26 cellular contexts compared by ENCODE assay signal in genomic region chr7:2573747-2574146, GRCh38. TPM values are rescaled to one million over a fixed set of nuclear protein-coding genes. Genes with fewer than 3 reads are reported as not detected.
DNase-seq lines count a peak whose midpoint lies in the region; ATAC-seq, FAIRE-seq and TF ChIP-seq lines count a peak whose summit lies in the region.
"Had no signal": no experiment of that assay in that cellular context is flagged by ENCODE, and none has a peak within 500 bp of the region (broad histone marks: within the 10 kb centered on the region; RNA-seq: fewer than 3 reads in every experiment).

No MANE protein-coding gene starts in this region.

- no TSS peak for BruUV-seq in HepG2 (replicated peaks; lab: Mats Ljungman, UMichigan)

- H3K4me1 ChIP-seq in keratinocyte (ENCODE audit: control insufficient read depth, extremely low read depth, insufficient read depth, low read length), result peaks cover 10% of the 10 kb centered on the region
- H3K4me1 ChIP-seq in HepG2 (ENCODE audit: insufficient read depth, low read length), result no peaks in the 10 kb centered on the region
- H3K4me1 ChIP-seq in colonic mucosa, result no peaks in the 10 kb centered on the region
- H3K4me1 ChIP-seq: HAP-1 had no signal

- H2AFZ ChIP-seq in keratinocyte (ENCODE audit: control insufficient read depth, low read length), result no peak overlapping the region
- H2AFZ ChIP-seq in HepG2 (ENCODE audit: low read length), result no peak overlapping the region

- no peaks in the 10 kb centered on the region for H3K27me3 Mint-ChIP-seq in activated naive CD8-positive, alpha-beta T cell treated with anti-CD3 and anti-CD28 coated beads, Interleukin-2, amount 50 U/mL, for 24 hours
- H3K27me3 Mint-ChIP-seq in activated naive CD8-positive, alpha-beta T cell treated with anti-CD3 and anti-CD28 coated beads for 36 hours, result no peaks in the 10 kb centered on the region

- TF ChIP-seq CTCF in keratinocyte (optimal IDR thresholded peaks at IDR 0.05 in 1 of 3, IDR thresholded peaks at IDR 0.05 in 1 of 3, conservative IDR thresholded peaks at IDR 0.05 in 1 of 3; ENCODE audit: extremely low read depth in 1 of 3, insufficient read depth in 2 of 3, low read length in 3 of 3) (no peak), HepG2 (CRISPR knock-in tag; IDR thresholded peaks at IDR 0.05) (no peak), colonic mucosa (IDR thresholded peaks at IDR 0.05) (no peak)

- WGBS in HepG2 (ENCODE audit: low lambda C conversion rate), result 99% methylated on average over 6 of the region's 8 CpGs

- no peak for TF ChIP-seq EP300 in HepG2 (IDR thresholded peaks at IDR 0.05; ENCODE audit: low read depth in 2 of 2, low read length in 2 of 2)
- no peak for TF ChIP-seq EP300 in HepG2 (CRISPR knock-in tag; IDR thresholded peaks at IDR 0.05; ENCODE audit: borderline replicate concordance)

- no peaks in the 10 kb centered on the region for H3K9me3 ChIP-seq in keratinocyte (ENCODE audit: control insufficient read depth, low read depth, low read length)
- no peaks in the 10 kb centered on the region for H3K9me3 ChIP-seq in HepG2 (ENCODE audit: low read length)
- no peaks in the 10 kb centered on the region for H3K9me3 ChIP-seq in colonic mucosa
- H3K9me3 ChIP-seq: HAP-1 had no signal

- H3K36me3 ChIP-seq in keratinocyte (ENCODE audit: control insufficient read depth in 2 of 2, extremely low read depth in 1 of 2, insufficient read depth in 2 of 2, low read length in 2 of 2) (peaks cover 11 to 12% of the 10 kb centered on the region in 2 experiments), HepG2 (replicated peaks in 1 of 2; ENCODE audit: control insufficient read depth in 1 of 2, insufficient read depth in 2 of 2, low read length in 2 of 2) (no peaks in the 10 kb centered on the region), colonic mucosa (no peaks in the 10 kb centered on the region)
- H3K36me3 ChIP-seq: HAP-1 had no signal

- H3K27ac Mint-ChIP-seq in activated naive CD8-positive, alpha-beta T cell treated with anti-CD3 and anti-CD28 coated beads, Interleukin-2, amount 50 U/mL, for 24 hours, result no peak overlapping the region
- no peak overlapping the region for H3K27ac Mint-ChIP-seq in activated naive CD8-positive, alpha-beta T cell treated with anti-CD3 and anti-CD28 coated beads for 36 hours

- in situ Hi-C loops in HepG2 (cut with HindIII; ENCODE audit: extremely low pct_ligation_motif_present, low pct_unique_long_range_greater_than_20kb), result no loop called here

- H3K36me3 Mint-ChIP-seq in activated naive CD8-positive, alpha-beta T cell treated with anti-CD3 and anti-CD28 coated beads, Interleukin-2, amount 50 U/mL, for 24 hours (ENCODE audit: low read depth), result peaks cover 4% of the 10 kb centered on the region
- H3K36me3 Mint-ChIP-seq in activated naive CD8-positive, alpha-beta T cell treated with anti-CD3 and anti-CD28 coated beads for 36 hours, result no peaks in the 10 kb centered on the region

- peak; percentile 13 for FAIRE-seq in keratinocyte (lab: Jason Lieb, UNC)
- no peak for FAIRE-seq in HepG2 (lab: Jason Lieb, UNC)

- no peak overlapping the region for H3K4me3 Mint-ChIP-seq in activated naive CD8-positive, alpha-beta T cell treated with anti-CD3 and anti-CD28 coated beads, Interleukin-2, amount 50 U/mL, for 24 hours
- H3K4me3 Mint-ChIP-seq in activated naive CD8-positive, alpha-beta T cell treated with anti-CD3 and anti-CD28 coated beads for 36 hours, result no peak overlapping the region
- H3K4me3 Mint-ChIP-seq: CD14-positive monocyte had no signal

- no peaks in the 10 kb centered on the region for H3K9me3 Mint-ChIP-seq in activated naive CD8-positive, alpha-beta T cell treated with anti-CD3 and anti-CD28 coated beads, Interleukin-2, amount 50 U/mL, for 24 hours
- no peaks in the 10 kb centered on the region for H3K9me3 Mint-ChIP-seq in activated naive CD8-positive, alpha-beta T cell treated with anti-CD3 and anti-CD28 coated beads for 36 hours

- H3K27ac ChIP-seq in keratinocyte (ENCODE audit: control insufficient read depth, insufficient read depth, low read length) (no peak overlapping the region), HepG2 (ENCODE audit: extremely low read length, insufficient read depth, low read length) (no peak overlapping the region), colonic mucosa (no peak overlapping the region)
- H3K27ac ChIP-seq: 22Rv1, RWPE1, SK-N-MC had no signal

- H3K4me2 ChIP-seq in keratinocyte (ENCODE audit: control insufficient read depth, extremely low read depth, insufficient read depth, low read depth, low read length) (no peak overlapping the region), HepG2 (ENCODE audit: low read depth, low read length) (no peak overlapping the region)

- H3K79me2 ChIP-seq in keratinocyte (ENCODE audit: control insufficient read depth, insufficient read depth, low read length) (no peaks in the 10 kb centered on the region), HepG2 (ENCODE audit: insufficient read depth, low read length) (no peaks in the 10 kb centered on the region)

- no peaks in the 10 kb centered on the region for H3K9me1 ChIP-seq in keratinocyte (ENCODE audit: control insufficient read depth, extremely low read depth, insufficient read depth, low read length)

- intact Hi-C loops in posterior vena cava (cut with DNase I), result loop anchor here in 1 of 2 donors (10.0 kb wide), 1 partner anchor 131 kb away; no protein-coding TSS in a partner anchor
- intact Hi-C loops in HepG2 (cut with micrococcal nuclease; ENCODE audit: unreplicated experiment), result no loop called here
- intact Hi-C loops in colonic mucosa (cut with DNase I), result no loop called here

- no peak for TF ChIP-seq POLR2A in HepG2 (IDR thresholded peaks at IDR 0.05; ENCODE audit: insufficient read depth in 1 of 2, low read depth in 2 of 2, low read length in 2 of 2)

- POLR2A ChIA-PET in HepG2 (lab: Yijun Ruan, JAX), result no interaction called here

- peak; percentile 34 for ATAC-seq in activated naive CD8-positive, alpha-beta T cell treated with anti-CD3 and anti-CD28 coated beads, Interleukin-2, amount 50 U/mL, for 24 hours
- no peak for ATAC-seq in HepG2

- H3K27me3 ChIP-seq in keratinocyte (ENCODE audit: control insufficient read depth, extremely low read depth, insufficient read depth, low read length), result no peaks in the 10 kb centered on the region
- H3K27me3 ChIP-seq in HepG2 (ENCODE audit: control insufficient read depth in 1 of 2, insufficient read depth in 2 of 2, low read length in 2 of 2), result no peaks in the 10 kb centered on the region
- H3K27me3 ChIP-seq in colonic mucosa, result no peaks in the 10 kb centered on the region

- dilution Hi-C loops in keratinocyte (cut with MboI; ENCODE audit: extremely low pct_ligation_motif_present, low sequenced_read_pairs), result no loop called here

- H4K20me1 ChIP-seq in keratinocyte (ENCODE audit: control insufficient read depth, extremely low read depth, insufficient read depth, low read length) (no peaks in the 10 kb centered on the region), HepG2 (ENCODE audit: insufficient read depth, low read length) (no peaks in the 10 kb centered on the region)

- CTCF ChIA-PET in HepG2 (lab: Yijun Ruan, JAX; ENCODE audit: low intra/inter-chr PET ratio, low total read pairs), result no interaction called here

- peaks cover 15% of the 10 kb centered on the region for H3K4me1 Mint-ChIP-seq in activated naive CD8-positive, alpha-beta T cell treated with anti-CD3 and anti-CD28 coated beads, Interleukin-2, amount 50 U/mL, for 24 hours
- peaks cover 5% of the 10 kb centered on the region for H3K4me1 Mint-ChIP-seq in activated naive CD8-positive, alpha-beta T cell treated with anti-CD3 and anti-CD28 coated beads for 36 hours
- H3K4me1 Mint-ChIP-seq: CD14-positive monocyte had no signal

- DNase-seq in activated naive CD8-positive, alpha-beta T cell treated with anti-CD3 and anti-CD28 coated beads, Interleukin-2, amount 50 U/mL, for 24 hours, result no peak
- no peak for DNase-seq in activated naive CD8-positive, alpha-beta T cell treated with anti-CD3 and anti-CD28 coated beads for 36 hours
- DNase-seq in keratinocyte (ENCODE audit: low read depth, low spot score) (no peak), posterior vena cava (ENCODE audit: low spot score) (peak; percentile 38), HepG2 (ENCODE audit: low spot score) (no peak), colonic mucosa (no peak), T-helper 2 cell (no peak)
- DNase-seq in stimulated activated CD8-positive, alpha-beta memory T cell treated with anti-CD3 and anti-CD28 coated beads, Interleukin-4, amount 100 ng/mL, for 48 hours, result no peak
- DNase-seq: ACHN; DMS79 treated with DMSO at 0.1 percent for 48 hours; IMR-90; MV-4-11; NCI-H1105 treated with DMSO at 0.1 percent for 48 hours; NCI-H1694; NCI-H2081; NCI-H2171; NCI-H345; NCI-H524; NCI-H774; NK-92 treated with Interleukin-12 subunit alpha and Interleukin-12 subunit beta, amount 100 ng/mL, for 24 hours; SHP77 treated with DMSO at 0.1 percent for 48 hours had no signal

- H3K4me3 ChIP-seq in keratinocyte (ENCODE audit: control insufficient read depth in 2 of 3, extremely low read depth in 1 of 3, insufficient read depth in 2 of 3, low read depth in 1 of 3, low read length in 3 of 3) (no peak overlapping the region), HepG2 (replicated peaks in 1 of 3; ENCODE audit: insufficient read depth in 1 of 3, low read depth in 2 of 3, low read length in 3 of 3) (no peak overlapping the region), colonic mucosa (no peak overlapping the region)
- H3K4me3 ChIP-seq: HAP-1, SK-N-MC had no signal

- TF ChIP-seq RAD21 in HepG2 (CRISPR knock-in tag; IDR thresholded peaks at IDR 0.05), result no peak

- H3K9ac ChIP-seq in keratinocyte (ENCODE audit: control insufficient read depth, extremely low read depth, insufficient read depth, low read length), result no peak overlapping the region
- no peak overlapping the region for H3K9ac ChIP-seq in HepG2 (ENCODE audit: insufficient read depth, low read depth, low read length)
- H3K9ac ChIP-seq in colonic mucosa (ENCODE audit: low read depth in 2 of 2, low read length in 2 of 2), result no peak overlapping the region

RNA-seq across cellular contexts. Expression of gene IQCE, which starts 15.0 kb away (rescaled TPM):
- total RNA-seq in activated naive CD8-positive, alpha-beta T cell treated with anti-CD3 and anti-CD28 coated beads for 36 hours, result 1 to 10 TPM; 5.4 to 6.1 TPM
- polyA plus RNA-seq in keratinocyte (4.7 to 9.1 TPM (median 5.2 TPM) in 3 replicates), HepG2 (2011; rRNA removed) (1.5 and 1.7 TPM in 2 replicates)
- polyA plus RNA-seq in keratinocyte (2011; ENCODE audit: low read depth), result 6.6 TPM
- 6.5 and 10.3 TPM in 2 replicates for polyA plus RNA-seq in keratinocyte (2011; cell fraction: cytosol; rRNA removed)
- polyA plus RNA-seq in keratinocyte (2011; cell fraction: nucleus; rRNA removed), result 15.0 and 18.3 TPM in 2 replicates
- polyA plus RNA-seq in keratinocyte (2012; ENCODE audit: low replicate concordance), result 2.2 and 10.8 TPM in 2 replicates
- polyA minus RNA-seq in keratinocyte, result 8.2 to 16.2 TPM (median 8.6 TPM) in 3 replicates
- polyA minus RNA-seq in keratinocyte (2011; cell fraction: cytosol; rRNA and poly(A)+ RNA removed), result 6.9 TPM
- 6.0 and 9.8 TPM in 2 replicates for polyA minus RNA-seq in keratinocyte (2011; cell fraction: nucleus; rRNA and poly(A)+ RNA removed)
- total RNA-seq in posterior vena cava (10 to 100 TPM; 14.6 to 19.1 TPM), HepG2 (2016; rRNA removed; fragmentation: Illumina TruSeq; extraction: Trizol) (2.5 and 3.0 TPM in 2 replicates), colonic mucosa (10 to 100 TPM; 23.2 to 36.3 TPM)
- 1.8 and 2.7 TPM in 2 replicates for total RNA-seq in HepG2 (2016; cell fraction: cytosol; rRNA removed; fragmentation: Illumina TruSeq; extraction: Trizol; ENCODE audit: low read depth)
- total RNA-seq in HepG2 (2016; cell fraction: insoluble cytoplasmic fraction; rRNA removed; fragmentation: Illumina TruSeq; extraction: Trizol), result 1.6 and 2.7 TPM in 2 replicates
- total RNA-seq in HepG2 (2016; cell fraction: membrane; rRNA removed; fragmentation: Illumina TruSeq; extraction: Trizol), result 3.0 and 4.1 TPM in 2 replicates
- 2.9 and 4.3 TPM in 2 replicates for total RNA-seq in HepG2 (2016; cell fraction: nucleus; rRNA removed; fragmentation: Illumina TruSeq; extraction: Trizol)
- polyA plus RNA-seq in HepG2 (2011; cell fraction: cytosol; rRNA removed), result 0.54 and 0.68 TPM in 2 replicates
- 4.0 and 6.8 TPM in 2 replicates for polyA plus RNA-seq in HepG2 (2011; cell fraction: nucleus; rRNA removed)
- 0.59 and 0.83 TPM in 2 replicates for polyA plus RNA-seq in HepG2 (2012)
- 2.5 and 2.6 TPM in 2 replicates for polyA plus RNA-seq in HepG2 (2016; cell fraction: cytosol; fragmentation: Illumina TruSeq; extraction: Trizol; ENCODE audit: low read depth)
- polyA plus RNA-seq in HepG2 (2016; cell fraction: insoluble cytoplasmic fraction; fragmentation: Illumina TruSeq; extraction: Trizol; ENCODE audit: low read depth), result 2.2 and 3.8 TPM in 2 replicates
- polyA plus RNA-seq in HepG2 (2016; cell fraction: membrane; fragmentation: Illumina TruSeq; extraction: Trizol; ENCODE audit: low read depth), result 3.3 and 3.7 TPM in 2 replicates
- polyA plus RNA-seq in HepG2 (2016; cell fraction: nucleus; fragmentation: Illumina TruSeq; extraction: Trizol; ENCODE audit: insufficient read depth, low read depth), result 6.7 and 9.8 TPM in 2 replicates
- polyA minus RNA-seq in HepG2 (2011; rRNA and poly(A)+ RNA removed; ENCODE audit: low replicate concordance), result 0.62 and 22.8 TPM in 2 replicates
- polyA minus RNA-seq in HepG2 (2011; cell fraction: cytosol; rRNA and poly(A)+ RNA removed), result 0.62 and 1.5 TPM in 2 replicates
- polyA minus RNA-seq in HepG2 (2011; cell fraction: nucleus; rRNA and poly(A)+ RNA removed), result 1.5 and 2.2 TPM in 2 replicates

RNA-seq across cellular contexts. Expression of gene BRAT1, which starts 18.4 kb away (rescaled TPM):
- 10 to 100 TPM; 36.4 to 37.8 TPM for total RNA-seq in activated naive CD8-positive, alpha-beta T cell treated with anti-CD3 and anti-CD28 coated beads for 36 hours
- polyA plus RNA-seq in keratinocyte (6.4 to 12.6 TPM (median 10.0 TPM) in 3 replicates), HepG2 (2011; rRNA removed) (10.2 and 14.6 TPM in 2 replicates)
- polyA plus RNA-seq in keratinocyte (2011; ENCODE audit: low read depth), result 2.5 TPM
- 4.4 and 12.9 TPM in 2 replicates for polyA plus RNA-seq in keratinocyte (2011; cell fraction: cytosol; rRNA removed)
- polyA plus RNA-seq in keratinocyte (2011; cell fraction: nucleus; rRNA removed), result 22.6 and 32.9 TPM in 2 replicates
- polyA plus RNA-seq in keratinocyte (2012; ENCODE audit: low replicate concordance), result 9.7 and 18.5 TPM in 2 replicates
- polyA minus RNA-seq in keratinocyte, result 5.1 to 12.8 TPM (median 8.4 TPM) in 3 replicates
- polyA minus RNA-seq in keratinocyte (2011; cell fraction: cytosol; rRNA and poly(A)+ RNA removed), result 29.2 TPM
- 18.2 and 19.3 TPM in 2 replicates for polyA minus RNA-seq in keratinocyte (2011; cell fraction: nucleus; rRNA and poly(A)+ RNA removed)
- total RNA-seq in posterior vena cava (10 to 100 TPM; 16.3 to 17.2 TPM), HepG2 (2016; rRNA removed; fragmentation: Illumina TruSeq; extraction: Trizol) (16.7 and 20.3 TPM in 2 replicates), colonic mucosa (10 to 100 TPM; 19.3 to 40.0 TPM)
- total RNA-seq in HepG2 (2016; cell fraction: cytosol; rRNA removed; fragmentation: Illumina TruSeq; extraction: Trizol; ENCODE audit: low read depth), result 3.4 and 3.6 TPM in 2 replicates
- total RNA-seq in HepG2 (2016; cell fraction: insoluble cytoplasmic fraction; rRNA removed; fragmentation: Illumina TruSeq; extraction: Trizol), result 13.2 and 21.6 TPM in 2 replicates
- 6.7 and 7.9 TPM in 2 replicates for total RNA-seq in HepG2 (2016; cell fraction: membrane; rRNA removed; fragmentation: Illumina TruSeq; extraction: Trizol)
- 18.7 and 21.1 TPM in 2 replicates for total RNA-seq in HepG2 (2016; cell fraction: nucleus; rRNA removed; fragmentation: Illumina TruSeq; extraction: Trizol)
- polyA plus RNA-seq in HepG2 (2011; cell fraction: cytosol; rRNA removed), result 5.0 and 10.7 TPM in 2 replicates
- polyA plus RNA-seq in HepG2 (2011; cell fraction: nucleus; rRNA removed), result 126 and 171 TPM in 2 replicates
- polyA plus RNA-seq in HepG2 (2012), result 10.2 and 14.9 TPM in 2 replicates
- polyA plus RNA-seq in HepG2 (2016; cell fraction: cytosol; fragmentation: Illumina TruSeq; extraction: Trizol; ENCODE audit: low read depth), result 1.2 and 1.3 TPM in 2 replicates
- 10.1 and 12.8 TPM in 2 replicates for polyA plus RNA-seq in HepG2 (2016; cell fraction: insoluble cytoplasmic fraction; fragmentation: Illumina TruSeq; extraction: Trizol; ENCODE audit: low read depth)
- polyA plus RNA-seq in HepG2 (2016; cell fraction: membrane; fragmentation: Illumina TruSeq; extraction: Trizol; ENCODE audit: low read depth), result 3.8 and 4.4 TPM in 2 replicates
- 43.7 and 48.3 TPM in 2 replicates for polyA plus RNA-seq in HepG2 (2016; cell fraction: nucleus; fragmentation: Illumina TruSeq; extraction: Trizol; ENCODE audit: insufficient read depth, low read depth)
- polyA minus RNA-seq in HepG2 (2011; rRNA and poly(A)+ RNA removed; ENCODE audit: low replicate concordance), result 16.2 and 23.5 TPM in 2 replicates
- polyA minus RNA-seq in HepG2 (2011; cell fraction: cytosol; rRNA and poly(A)+ RNA removed), result 7.9 and 8.9 TPM in 2 replicates
- polyA minus RNA-seq in HepG2 (2011; cell fraction: nucleus; rRNA and poly(A)+ RNA removed), result 10.3 and 10.4 TPM in 2 replicates

RNA-seq across cellular contexts. Expression of gene LFNG, which starts 54.2 kb away (rescaled TPM):
- total RNA-seq in activated naive CD8-positive, alpha-beta T cell treated with anti-CD3 and anti-CD28 coated beads for 36 hours, result 10 to 100 TPM; 21.0 to 25.8 TPM
- polyA plus RNA-seq in keratinocyte, result 17.7 to 21.1 TPM (median 20.8 TPM) in 3 replicates
- polyA plus RNA-seq in keratinocyte (2011; ENCODE audit: low read depth), result 2.1 TPM
- 7.5 and 18.4 TPM in 2 replicates for polyA plus RNA-seq in keratinocyte (2011; cell fraction: cytosol; rRNA removed)
- 24.0 and 32.4 TPM in 2 replicates for polyA plus RNA-seq in keratinocyte (2011; cell fraction: nucleus; rRNA removed)
- polyA plus RNA-seq in keratinocyte (2012; ENCODE audit: low replicate concordance), result 9.3 and 26.0 TPM in 2 replicates
- 13.9 to 24.5 TPM (median 14.2 TPM) in 3 replicates for polyA minus RNA-seq in keratinocyte
- 40.9 TPM for polyA minus RNA-seq in keratinocyte (2011; cell fraction: cytosol; rRNA and poly(A)+ RNA removed)
- polyA minus RNA-seq in keratinocyte (2011; cell fraction: nucleus; rRNA and poly(A)+ RNA removed), result 27.8 and 29.3 TPM in 2 replicates
- 10 to 100 TPM; 15.2 to 16.5 TPM for total RNA-seq in posterior vena cava
- total RNA-seq in HepG2 (2016; rRNA removed; fragmentation: Illumina TruSeq; extraction: Trizol), result 0.44 TPM in 1 of 2 replicates, not detected in the other
- not detected in 2 replicates for total RNA-seq in HepG2 (2016; cell fraction: cytosol; rRNA removed; fragmentation: Illumina TruSeq; extraction: Trizol; ENCODE audit: low read depth)
- total RNA-seq in HepG2 (2016; cell fraction: insoluble cytoplasmic fraction; rRNA removed; fragmentation: Illumina TruSeq; extraction: Trizol), result 0.18 and 0.80 TPM in 2 replicates
- total RNA-seq in HepG2 (2016; cell fraction: membrane; rRNA removed; fragmentation: Illumina TruSeq; extraction: Trizol), result 0.22 and 0.24 TPM in 2 replicates
- 0.19 and 0.81 TPM in 2 replicates for total RNA-seq in HepG2 (2016; cell fraction: nucleus; rRNA removed; fragmentation: Illumina TruSeq; extraction: Trizol)
- polyA plus RNA-seq in HepG2 (2011; rRNA removed), result 1.5 and 1.6 TPM in 2 replicates
- 1.1 and 2.1 TPM in 2 replicates for polyA plus RNA-seq in HepG2 (2011; cell fraction: cytosol; rRNA removed)
- polyA plus RNA-seq in HepG2 (2011; cell fraction: nucleus; rRNA removed), result 3.6 and 4.6 TPM in 2 replicates
- polyA plus RNA-seq in HepG2 (2012), result 0.72 and 1.2 TPM in 2 replicates
- polyA plus RNA-seq in HepG2 (2016; cell fraction: cytosol; fragmentation: Illumina TruSeq; extraction: Trizol; ENCODE audit: low read depth), result 0.07 and 0.11 TPM in 2 replicates
- 0.16 TPM in 1 of 2 replicates, not detected in the other for polyA plus RNA-seq in HepG2 (2016; cell fraction: insoluble cytoplasmic fraction; fragmentation: Illumina TruSeq; extraction: Trizol; ENCODE audit: low read depth)
- 0.12 and 0.18 TPM in 2 replicates for polyA plus RNA-seq in HepG2 (2016; cell fraction: membrane; fragmentation: Illumina TruSeq; extraction: Trizol; ENCODE audit: low read depth)
- polyA plus RNA-seq in HepG2 (2016; cell fraction: nucleus; fragmentation: Illumina TruSeq; extraction: Trizol; ENCODE audit: insufficient read depth, low read depth), result 0.70 and 1.00 TPM in 2 replicates
- polyA minus RNA-seq in HepG2 (2011; rRNA and poly(A)+ RNA removed; ENCODE audit: low replicate concordance), result 3.4 and 11.1 TPM in 2 replicates
- 1.5 TPM in 2 replicates for polyA minus RNA-seq in HepG2 (2011; cell fraction: cytosol; rRNA and poly(A)+ RNA removed)
- 2.4 and 4.6 TPM in 2 replicates for polyA minus RNA-seq in HepG2 (2011; cell fraction: nucleus; rRNA and poly(A)+ RNA removed)
- total RNA-seq in colonic mucosa, result 100 to 1,000 TPM in 1 of 2 donors, 10 to 100 TPM in 1; 61.4 to 105 TPM

RNA-seq across cellular contexts. Expression of gene TTYH3, which starts 58.0 kb away (rescaled TPM):
- 10 to 100 TPM; 26.8 to 27.2 TPM for total RNA-seq in activated naive CD8-positive, alpha-beta T cell treated with anti-CD3 and anti-CD28 coated beads for 36 hours
- polyA plus RNA-seq in keratinocyte (8.5 to 18.5 TPM (median 16.1 TPM) in 3 replicates), HepG2 (2011; rRNA removed) (50.0 and 80.3 TPM in 2 replicates)
- 2.8 TPM for polyA plus RNA-seq in keratinocyte (2011; ENCODE audit: low read depth)
- polyA plus RNA-seq in keratinocyte (2011; cell fraction: cytosol; rRNA removed), result 7.1 and 19.6 TPM in 2 replicates
- polyA plus RNA-seq in keratinocyte (2011; cell fraction: nucleus; rRNA removed), result 34.9 and 55.9 TPM in 2 replicates
- polyA plus RNA-seq in keratinocyte (2012; ENCODE audit: low replicate concordance), result 13.4 and 40.4 TPM in 2 replicates
- 17.6 to 43.1 TPM (median 18.0 TPM) in 3 replicates for polyA minus RNA-seq in keratinocyte
- polyA minus RNA-seq in keratinocyte (2011; cell fraction: cytosol; rRNA and poly(A)+ RNA removed), result 73.5 TPM
- polyA minus RNA-seq in keratinocyte (2011; cell fraction: nucleus; rRNA and poly(A)+ RNA removed), result 48.0 and 57.9 TPM in 2 replicates
- total RNA-seq in posterior vena cava (10 to 100 TPM; 50.1 to 51.6 TPM), HepG2 (2016; rRNA removed; fragmentation: Illumina TruSeq; extraction: Trizol) (21.5 and 26.3 TPM in 2 replicates), colonic mucosa (10 to 100 TPM; 50.0 to 59.5 TPM)
- 11.5 and 11.7 TPM in 2 replicates for total RNA-seq in HepG2 (2016; cell fraction: cytosol; rRNA removed; fragmentation: Illumina TruSeq; extraction: Trizol; ENCODE audit: low read depth)
- 19.4 and 28.8 TPM in 2 replicates for total RNA-seq in HepG2 (2016; cell fraction: insoluble cytoplasmic fraction; rRNA removed; fragmentation: Illumina TruSeq; extraction: Trizol)
- total RNA-seq in HepG2 (2016; cell fraction: membrane; rRNA removed; fragmentation: Illumina TruSeq; extraction: Trizol), result 34.4 and 35.6 TPM in 2 replicates
- total RNA-seq in HepG2 (2016; cell fraction: nucleus; rRNA removed; fragmentation: Illumina TruSeq; extraction: Trizol), result 37.1 and 45.0 TPM in 2 replicates
- polyA plus RNA-seq in HepG2 (2011; cell fraction: cytosol; rRNA removed), result 48.3 and 72.3 TPM in 2 replicates
- polyA plus RNA-seq in HepG2 (2011; cell fraction: nucleus; rRNA removed), result 227 and 315 TPM in 2 replicates
- 90.1 and 104 TPM in 2 replicates for polyA plus RNA-seq in HepG2 (2012)
- 11.1 and 11.5 TPM in 2 replicates for polyA plus RNA-seq in HepG2 (2016; cell fraction: cytosol; fragmentation: Illumina TruSeq; extraction: Trizol; ENCODE audit: low read depth)
- 52.7 and 63.6 TPM in 2 replicates for polyA plus RNA-seq in HepG2 (2016; cell fraction: insoluble cytoplasmic fraction; fragmentation: Illumina TruSeq; extraction: Trizol; ENCODE audit: low read depth)
- 49.3 and 52.2 TPM in 2 replicates for polyA plus RNA-seq in HepG2 (2016; cell fraction: membrane; fragmentation: Illumina TruSeq; extraction: Trizol; ENCODE audit: low read depth)
- 138 and 141 TPM in 2 replicates for polyA plus RNA-seq in HepG2 (2016; cell fraction: nucleus; fragmentation: Illumina TruSeq; extraction: Trizol; ENCODE audit: insufficient read depth, low read depth)
- 4.5 and 192 TPM in 2 replicates for polyA minus RNA-seq in HepG2 (2011; rRNA and poly(A)+ RNA removed; ENCODE audit: low replicate concordance)
- polyA minus RNA-seq in HepG2 (2011; cell fraction: cytosol; rRNA and poly(A)+ RNA removed), result 91.4 and 94.8 TPM in 2 replicates
- 41.0 and 47.5 TPM in 2 replicates for polyA minus RNA-seq in HepG2 (2011; cell fraction: nucleus; rRNA and poly(A)+ RNA removed)

Comparison
In these comparisons a context has a peak if more than half of its experiments do, and no peak if none do; other contexts are left out.
1. RNA of gene LFNG, which starts 54.2 kb away (total RNA-seq): 61.4 to 105 TPM in colonic mucosa, 21.0 to 25.8 TPM in activated naive CD8-positive, alpha-beta T cell treated with anti-CD3 and anti-CD28 coated beads for 36 hours and 15.2 to 16.5 TPM in posterior vena cava; 0.18 to 0.81 TPM in HepG2; every median in the first group is over 4 times any median in the second.